In genomic region chr19:18881491-18881890, GRCh38 we compare ENCODE assay signal across 1 cellular context.
TF ChIP-seq lines count a peak whose summit lies in the region.

No MANE protein-coding gene starts in this region.

TF ChIP-seq in K562, 482 proteins besides CTCF, POLR2A, EP300 and RAD21:
- TF ChIP-seq BCOR (IDR thresholded peaks at IDR 0.05) (0 out of 2 replicates have a peak, but pooled peaks have one; percentile 24), NEUROD1 (IDR thresholded peaks at IDR 0.05; ENCODE audit: borderline replicate concordance, low read depth, low read length, partially characterized antibody) (no peak)
